ENCODE assay signal across 15 cellular contexts in genomic region chr4:82906469-82906868, GRCh38. TPM values are rescaled to one million over a fixed set of nuclear protein-coding genes. Genes with fewer than 3 reads are reported as not detected.
DNase-seq lines count a peak whose midpoint lies in the region; ATAC-seq and TF ChIP-seq lines count a peak whose summit lies in the region.
"Had no signal": no experiment of that assay in that cellular context is flagged by ENCODE, and none has a peak within 500 bp of the region (broad histone marks: within the 10 kb centered on the region; RNA-seq: fewer than 3 reads in every experiment).

No MANE protein-coding gene starts in this region.

- H3K4me3 Mint-ChIP-seq in CD4-positive, alpha-beta memory T cell = no peak overlapping the region
- H3K4me3 Mint-ChIP-seq: stimulated activated memory B cell treated with anti-CD40 and anti-IgM and Interleukin-4, amounts not matched to agents 10 μg/mL and 1 μg/mL and 100 μg/mL, for 72 hours had no signal

- TF ChIP-seq CTCF in OCI-LY7 (conservative IDR thresholded peaks at IDR 0.05; ENCODE audit: low read length) = no peak
- TF ChIP-seq CTCF in stomach (IDR thresholded peaks at IDR 0.05) = no peak
- no peak for TF ChIP-seq CTCF in brain microvascular endothelial cell (IDR thresholded peaks at IDR 0.05; ENCODE audit: low read depth, low read length, missing control alignments)

- 88 to 95% (median 93%) methylated on average over 3 of the region's 3 CpGs for WGBS in stomach, 5 donors

- DNase-seq in OCI-LY7 (ENCODE audit: low spot score) (no peak), stomach (no peak), brain microvascular endothelial cell (no peak)
- DNase-seq in activated CD8-positive, alpha-beta memory T cell treated with anti-CD3 and anti-CD28 coated beads, Interleukin-2, amount 50 U/mL, for 4 hours = no peak
- DNase-seq in CD4-positive, alpha-beta memory T cell = no peak
- DNase-seq: activated T-cell treated with anti-CD3 and anti-CD28 coated beads, Interleukin-2, amount 50 U/mL, for 24 hours; central memory CD4-positive, alpha-beta T cell; NCI-H446; SJCRH30 had no signal

- H3K27ac ChIP-seq in OCI-LY7 (ENCODE audit: low read depth, low read length, poor library complexity, severe bottlenecking) (peak overlapping the region; percentile 57), stomach (no peak overlapping the region), brain microvascular endothelial cell (no peak overlapping the region)
- H3K27ac ChIP-seq in CD4-positive, alpha-beta memory T cell (ENCODE audit: low read depth, low read length) = no peak overlapping the region
- H3K27ac ChIP-seq: SJCRH30, skin epidermis had no signal

- H3K4me1 ChIP-seq in OCI-LY7 (ENCODE audit: insufficient read depth, low read length, poor library complexity, severe bottlenecking) (peaks cover 46% of the 10 kb centered on the region), stomach (peaks cover 3 to 17% (median 5%) of the 10 kb centered on the region in 4 donors)
- H3K4me1 ChIP-seq in CD4-positive, alpha-beta memory T cell (ENCODE audit: insufficient read depth, low read length) = peaks cover 16% of the 10 kb centered on the region
- H3K4me1 ChIP-seq: SJCRH30 had no signal

- peaks cover 36% of the 10 kb centered on the region for H3K36me3 ChIP-seq in OCI-LY7 (ENCODE audit: insufficient read depth, low read length)
- H3K36me3 ChIP-seq in stomach = peaks cover 0 to 41% (median 37%) of the 10 kb centered on the region in 4 donors
- H3K36me3 ChIP-seq in brain microvascular endothelial cell (replicated peaks) = no peaks in the 10 kb centered on the region
- no peaks in the 10 kb centered on the region for H3K36me3 ChIP-seq in CD4-positive, alpha-beta memory T cell (ENCODE audit: insufficient read depth, low read length)

- peaks cover 36% of the 10 kb centered on the region for H3K79me2 ChIP-seq in OCI-LY7 (ENCODE audit: insufficient read depth, low read depth, low read length)

- intact Hi-C loops in OCI-LY7 (cut with micrococcal nuclease; ENCODE audit: unreplicated experiment) = loop anchor here (5.0 kb wide), 1 partner anchor 51 kb away; no protein-coding TSS in a partner anchor
- intact Hi-C loops in stomach (cut with DNase I; ENCODE audit: low total_unique reads) = loop anchor here (10.0 kb wide), 1 partner anchor 98 kb away; no protein-coding TSS in a partner anchor
- intact Hi-C loops in CD4-positive, alpha-beta memory T cell (cut with micrococcal nuclease) = no loop called here

- no TSS peak for BruUV-seq in OCI-LY7 (replicated peaks; lab: Mats Ljungman, UMichigan)

- no peaks in the 10 kb centered on the region for H3K9me2 ChIP-seq in OCI-LY7 (ENCODE audit: insufficient read depth, low read length)

- H3K36me3 Mint-ChIP-seq in CD4-positive, alpha-beta memory T cell = peaks cover 0 to 15% of the 10 kb centered on the region in 2 donors

- no peaks in the 10 kb centered on the region for H3K27me3 Mint-ChIP-seq in CD4-positive, alpha-beta memory T cell
- H3K27me3 Mint-ChIP-seq: activated T-cell treated with anti-CD3 and anti-CD28 coated beads, Interleukin-2, amount 50 U/mL, for 24 hours; stimulated activated memory B cell treated with anti-CD40 and anti-IgM and Interleukin-4, amounts not matched to agents 10 μg/mL and 1 μg/mL and 100 μg/mL, for 72 hours had no signal

- in situ Hi-C loops in brain microvascular endothelial cell (cut with HindIII; ENCODE audit: low pct_ligation_motif_present, low sequenced_read_pairs) = no loop called here

- CTCF ChIA-PET in OCI-LY7 (lab: Charles Lee; ENCODE audit: unreplicated experiment) = no interaction called here
- CTCF ChIA-PET in CD4-positive, alpha-beta memory T cell (lab: Charles Lee; ENCODE audit: partially characterized antibody) = interaction anchor here (0.8 kb wide), 1 partner anchor 54 kb away, joined by 3 read pairs; no protein-coding TSS in a partner anchor

- peaks cover 3 to 14% (median 5%) of the 10 kb centered on the region in 4 donors for H3K4me1 Mint-ChIP-seq in CD4-positive, alpha-beta memory T cell

- H3K27me3 ChIP-seq in stomach (no peaks in the 10 kb centered on the region), brain microvascular endothelial cell (replicated peaks) (no peaks in the 10 kb centered on the region)
- no peaks in the 10 kb centered on the region for H3K27me3 ChIP-seq in CD4-positive, alpha-beta memory T cell (ENCODE audit: insufficient read depth, low read length)
- H3K27me3 ChIP-seq: SJCRH30 had no signal

- ATAC-seq in GM18511 (IDR thresholded peaks at IDR 0.05; ENCODE audit: unreplicated experiment) = peak; percentile 54
- peak; percentile 31 for ATAC-seq in GM21423 (IDR thresholded peaks at IDR 0.05; ENCODE audit: unreplicated experiment)
- ATAC-seq in HG03064 (IDR thresholded peaks at IDR 0.05; ENCODE audit: low read depth, unreplicated experiment) = peak; percentile 43
- ATAC-seq: HCT116; stimulated activated memory B cell treated with anti-CD40 and anti-IgM and Interleukin-4, amounts not matched to agents 10 μg/mL and 1 μg/mL and 100 μg/mL, for 72 hours had no signal

- no peaks in the 10 kb centered on the region for H3K9me3 Mint-ChIP-seq in CD4-positive, alpha-beta memory T cell
- H3K9me3 Mint-ChIP-seq: activated T-cell treated with anti-CD3 and anti-CD28 coated beads, Interleukin-2, amount 50 U/mL, for 24 hours; stimulated activated memory B cell treated with anti-CD40 and anti-IgM and Interleukin-4, amounts not matched to agents 10 μg/mL and 1 μg/mL and 100 μg/mL, for 72 hours had no signal

- H3K9me3 ChIP-seq in OCI-LY7 (ENCODE audit: low read length) (no peaks in the 10 kb centered on the region), stomach (no peaks in the 10 kb centered on the region)
- H3K9me3 ChIP-seq in CD4-positive, alpha-beta memory T cell (ENCODE audit: control insufficient read depth in 1 of 2, low read length in 2 of 2) = no peaks in the 10 kb centered on the region
- H3K9me3 ChIP-seq: SJCRH30 had no signal

- H3K4me3 ChIP-seq in OCI-LY7 (ENCODE audit: low read depth, low read length, poor library complexity, severe bottlenecking) (peak overlapping the region; percentile 48), stomach (no peak overlapping the region), brain microvascular endothelial cell (ENCODE audit: low read depth, low read length) (no peak overlapping the region)
- no peak overlapping the region for H3K4me3 ChIP-seq in CD4-positive, alpha-beta memory T cell (ENCODE audit: low read length in 2 of 2)
- H3K4me3 ChIP-seq: SJCRH30, skin epidermis had no signal

- no peak for TF ChIP-seq POLR2A in stomach (IDR thresholded peaks at IDR 0.05)

- no peaks in the 10 kb centered on the region for H4K20me1 ChIP-seq in OCI-LY7 (ENCODE audit: insufficient read depth, low read length)

- H2AFZ ChIP-seq in OCI-LY7 (ENCODE audit: low read length) = peak overlapping the region; percentile 3; the same call in 1 of the 2 replicates

- TF ChIP-seq EP300 in stomach (IDR thresholded peaks at IDR 0.05) = no peak

- H3K27ac Mint-ChIP-seq in CD4-positive, alpha-beta memory T cell = no peak overlapping the region

- POLR2A ChIA-PET in OCI-LY7 (lab: Charles Lee) = interaction anchor here (0.6 to 2.8 kb wide), 17 partner anchors 9 to 127 kb away, joined by 3 to 12 read pairs (median 4); partner anchors contain the start of gene LIN54
- POLR2A ChIA-PET in CD4-positive, alpha-beta memory T cell (lab: Charles Lee; ENCODE audit: partially characterized antibody) = interaction anchor here (1.2 kb wide), 1 partner anchor 129 kb away, joined by 3 read pairs; the partner anchor contains the start of gene COPS4

- peak overlapping the region; percentile 75 for H3K4me2 ChIP-seq in OCI-LY7 (ENCODE audit: low read length)

RNA-seq across cellular contexts. Expression of gene THAP9, which starts 5.9 kb away (rescaled TPM):
- 13.2 and 16.4 TPM in 2 replicates for total RNA-seq in OCI-LY7 (2014; rRNA removed; shearing (Covaris generic))
- total RNA-seq in OCI-LY7 (2022) = 10.5 and 19.6 TPM in 2 replicates
- total RNA-seq in stomach = 1 to 10 TPM in 2 of 5 donors, under 1 TPM in 1, not detected in 2; 0.58 to 8.9 (median 8.6) TPM
- polyA plus RNA-seq in stomach = 1 to 10 TPM; 1.5 to 2.1 (median 1.7) TPM
- total RNA-seq in CD4-positive, alpha-beta memory T cell = 1 to 10 TPM; 2.7 to 3.7 TPM
- 1 to 10 TPM in 1 of 2 donors, under 1 TPM in 1; 0.77 to 2.4 TPM for polyA plus RNA-seq in CD4-positive, alpha-beta memory T cell

RNA-seq across cellular contexts. Expression of gene SEC31A, which starts 15.5 kb away (rescaled TPM):
- total RNA-seq in OCI-LY7 (2014; rRNA removed; shearing (Covaris generic)) = 80.0 and 93.4 TPM in 2 replicates
- total RNA-seq in OCI-LY7 (2022) (135 and 143 TPM in 2 replicates), stomach (100 to 1,000 TPM in 4 of 5 donors, 10 to 100 TPM in 1; 99.1 to 590 (median 218) TPM)
- 10 to 100 TPM; 72.1 to 97.1 (median 72.4) TPM for polyA plus RNA-seq in stomach
- 100 to 1,000 TPM; 157 to 167 TPM for total RNA-seq in CD4-positive, alpha-beta memory T cell
- 100 to 1,000 TPM; 138 to 175 TPM for polyA plus RNA-seq in CD4-positive, alpha-beta memory T cell
